In genomic region chr19:48470281-48470680, GRCh38 we compare ENCODE assay signal across 8 cellular contexts. TPM values are rescaled to one million over a fixed set of nuclear protein-coding genes. Genes with fewer than 3 reads are reported as not detected.
DNase-seq lines count a peak whose midpoint lies in the region; ATAC-seq and TF ChIP-seq lines count a peak whose summit lies in the region.

No MANE protein-coding gene starts in this region.

- BruUV-seq in MCF 10A (replicated peaks; lab: Mats Ljungman, UMichigan): no TSS peak

- POLR2A ChIA-PET in MCF 10A (lab: Yijun Ruan, JAX): interaction anchor here (0.5 to 1.7 kb wide), 8 partner anchors 16 to 169 kb away, joined by 3 to 22 read pairs (median 4); partner anchors contain the start of genes RPL18 and SPHK2

- TF ChIP-seq POLR2A in vagina (IDR thresholded peaks at IDR 0.05): no peak
- no peak for TF ChIP-seq POLR2A in GM18505 (IDR thresholded peaks at IDR 0.05; ENCODE audit: borderline replicate concordance, extremely low read depth, insufficient read depth, insufficient read length)

- H3K4me3 ChIP-seq in heart right ventricle: peak overlapping the region; percentile 82 to 98 (median 90)
- peak overlapping the region; percentile 82 for H3K4me3 ChIP-seq in mesodermal cell (ENCODE audit: extremely low read depth, insufficient read depth, low read length, poor library complexity, severe bottlenecking)
- H3K4me3 ChIP-seq in vagina: peak overlapping the region; percentile 89 to 94

- H3K4me1 ChIP-seq in heart right ventricle: peaks cover 7 to 36% (median 15%) of the 10 kb centered on the region in 9 donors
- peaks cover 7% of the 10 kb centered on the region for H3K4me1 ChIP-seq in mesodermal cell (ENCODE audit: control insufficient read depth, insufficient read depth, low read length, poor library complexity, severe bottlenecking)
- peaks cover 17% of the 10 kb centered on the region for H3K4me1 ChIP-seq in vagina

- CTCF ChIA-PET in MCF 10A (lab: Yijun Ruan, JAX): interaction anchor here (0.6 to 2.4 kb wide), 5 partner anchors 17 to 204 kb away, joined by 3 to 12 read pairs (median 5); no protein-coding TSS in a partner anchor

- intact Hi-C loops in heart right ventricle (cut with DNase I): loop anchor here in 1 of 10 donors (10.0 kb wide), 1 partner anchor 485 kb away; the partner anchor contains the start of gene BAX
- intact Hi-C loops in cardiac septum (cut with DNase I): no loop called here
- intact Hi-C loops in MCF 10A (cut with micrococcal nuclease): no loop called here
- intact Hi-C loops in vagina (cut with DNase I): no loop called here

- TF ChIP-seq CTCF in heart right ventricle (IDR thresholded peaks at IDR 0.05): no peak
- no peak for TF ChIP-seq CTCF in MCF 10A (IDR thresholded peaks at IDR 0.05; ENCODE audit: unreplicated experiment)
- no peak for TF ChIP-seq CTCF in vagina (IDR thresholded peaks at IDR 0.05)

- peak overlapping the region; percentile 77 for H3K4me3 Mint-ChIP-seq in MCF 10A (ENCODE audit: unreplicated experiment)

- H3K27ac ChIP-seq in heart right ventricle: peak overlapping the region in 9 of 10 donors; percentile 97 to 100 (median 99)
- no peak overlapping the region for H3K27ac ChIP-seq in mesodermal cell (ENCODE audit: low read depth, low read length, severe bottlenecking)
- peak overlapping the region; percentile 97 for H3K27ac ChIP-seq in vagina

- peaks cover 0 to 52% (median 51%) of the 10 kb centered on the region in 9 donors for H3K36me3 ChIP-seq in heart right ventricle
- H3K36me3 ChIP-seq in mesodermal cell (ENCODE audit: control insufficient read depth, insufficient read depth, low read length): peaks cover 55% of the 10 kb centered on the region
- H3K36me3 ChIP-seq in vagina: peaks cover 0 to 47% of the 10 kb centered on the region in 2 donors

- H3K36me3 Mint-ChIP-seq in MCF 10A (ENCODE audit: insufficient read depth, unreplicated experiment): peaks cover 46% of the 10 kb centered on the region

- no peaks in the 10 kb centered on the region for H3K9me3 ChIP-seq in heart right ventricle
- no peaks in the 10 kb centered on the region for H3K9me3 ChIP-seq in mesodermal cell (ENCODE audit: control insufficient read depth, low read length)
- no peaks in the 10 kb centered on the region for H3K9me3 ChIP-seq in vagina

- ATAC-seq in heart right ventricle: no peak
- ATAC-seq in GM18505 (IDR thresholded peaks at IDR 0.05; ENCODE audit: unreplicated experiment): no peak
- no peak for ATAC-seq in GM21390 (IDR thresholded peaks at IDR 0.05; ENCODE audit: unreplicated experiment)

- H3K27me3 ChIP-seq in heart right ventricle (no peaks in the 10 kb centered on the region), vagina (no peaks in the 10 kb centered on the region)

- H3K4me1 Mint-ChIP-seq in MCF 10A (ENCODE audit: insufficient read depth, unreplicated experiment): peaks cover 12% of the 10 kb centered on the region

- peak overlapping the region; percentile 97 for H3K27ac Mint-ChIP-seq in MCF 10A (ENCODE audit: low read depth, unreplicated experiment)

- no peaks in the 10 kb centered on the region for H3K9me3 Mint-ChIP-seq in MCF 10A (ENCODE audit: unreplicated experiment)

- no peaks in the 10 kb centered on the region for H3K27me3 Mint-ChIP-seq in MCF 10A (ENCODE audit: insufficient read depth, unreplicated experiment)

- DNase-seq in heart right ventricle (no peak), cardiac septum (ENCODE audit: low spot score) (no peak), MCF 10A (ENCODE audit: unreplicated experiment) (no peak), vagina (ENCODE audit: extremely low spot score in 2 of 2) (no peak), hippocampal formation (lab: John Stamatoyannopoulos, UW) (no peak)

- WGBS in heart right ventricle, 2 donors: 56 to 63% methylated on average over 15 of the region's 15 CpGs
- whole genome bisulfite sequencing in mesodermal cell (ENCODE audit: insufficient coverage in 2 of 2), 2 experiments: 86 to 88% methylated on average over 12 to 14 of the region's 15 CpGs

RNA-seq across cellular contexts. Expression of gene CYTH2, which starts 1.1 kb away (rescaled TPM):
- 10 to 100 TPM; 25.8 to 40.4 (median 32.2) TPM for total RNA-seq in heart right ventricle
- 10 to 100 TPM; 28.2 to 41.9 TPM for polyA plus RNA-seq in heart right ventricle
- total RNA-seq in cardiac septum: 46.4 TPM
- total RNA-seq in MCF 10A (2022): 70.3 and 72.2 TPM in 2 replicates
- 105 TPM for polyA plus RNA-seq in mesodermal cell (2013, experiment 1 of 2)
- polyA plus RNA-seq in mesodermal cell (2013, experiment 2 of 2): 98.2 TPM
- 87.2 TPM for total RNA-seq in vagina

RNA-seq across cellular contexts. Expression of gene KCNJ14, which starts 14.9 kb away (rescaled TPM):
- under 1 TPM; 0.13 to 0.52 (median 0.30) TPM for total RNA-seq in heart right ventricle
- under 1 TPM; 0.29 to 0.43 TPM for polyA plus RNA-seq in heart right ventricle
- total RNA-seq in cardiac septum: 0.32 TPM
- 1.6 and 2.7 TPM in 2 replicates for total RNA-seq in MCF 10A (2022)
- polyA plus RNA-seq in mesodermal cell (2013, experiment 1 of 2): 0.70 TPM
- 0.35 TPM for polyA plus RNA-seq in mesodermal cell (2013, experiment 2 of 2)
- 3.7 TPM for total RNA-seq in vagina

RNA-seq across cellular contexts. Expression of gene GRWD1, which starts 24.5 kb away (rescaled TPM):
- total RNA-seq in heart right ventricle: 10 to 100 TPM; 13.2 to 26.2 (median 17.0) TPM
- polyA plus RNA-seq in heart right ventricle: 10 to 100 TPM in 1 of 2 donors, 1 to 10 TPM in 1; 5.6 to 22.8 TPM
- 17.5 TPM for total RNA-seq in cardiac septum
- total RNA-seq in MCF 10A (2022): 45.1 and 55.8 TPM in 2 replicates
- 15.2 TPM for polyA plus RNA-seq in mesodermal cell (2013, experiment 1 of 2)
- 12.7 TPM for polyA plus RNA-seq in mesodermal cell (2013, experiment 2 of 2)
- 20.4 TPM for total RNA-seq in vagina

RNA-seq across cellular contexts. Expression of gene LMTK3, which starts 41.4 kb away (rescaled TPM):
- total RNA-seq in heart right ventricle: 1 to 10 TPM in 4 of 10 donors, under 1 TPM in 6; 0.40 to 1.3 (median 0.88) TPM
- 1 to 10 TPM in 1 of 2 donors, under 1 TPM in 1; 0.12 to 1.5 TPM for polyA plus RNA-seq in heart right ventricle
- 3.0 TPM for total RNA-seq in cardiac septum
- total RNA-seq in MCF 10A (2022): 0.37 and 0.47 TPM in 2 replicates
- polyA plus RNA-seq in mesodermal cell (2013, experiment 1 of 2): 5.9 TPM
- polyA plus RNA-seq in mesodermal cell (2013, experiment 2 of 2): 5.2 TPM
- 1.7 TPM for total RNA-seq in vagina
